Comparison of ENCODE assay signal across 1 cellular context in the genomic region with DNA sequence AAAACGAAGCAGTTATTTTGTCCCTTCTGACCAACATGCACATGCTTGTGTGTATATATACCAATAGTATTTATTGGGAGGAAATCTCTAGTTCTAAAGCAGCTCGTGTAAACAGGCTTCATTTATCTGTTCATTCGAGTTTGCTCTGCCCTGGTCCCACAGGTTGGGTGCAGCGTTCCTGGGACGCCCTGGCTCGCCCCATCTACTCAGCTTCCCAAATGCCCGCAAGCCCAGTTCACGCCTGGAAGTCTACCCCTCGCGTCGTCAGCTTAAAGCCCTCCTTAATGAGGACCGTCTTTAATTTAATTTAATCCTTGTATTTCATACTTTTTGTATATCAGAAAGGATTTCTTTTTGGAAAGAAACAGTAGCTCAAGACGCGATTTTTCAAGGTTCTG.
TF ChIP-seq lines count a peak whose summit lies in the region.

No MANE protein-coding gene starts in this region.

TF ChIP-seq in GM12878, 131 proteins besides CTCF, POLR2A, EP300 and RAD21 (continued from another document):
- TF ChIP-seq, protein P1, sequence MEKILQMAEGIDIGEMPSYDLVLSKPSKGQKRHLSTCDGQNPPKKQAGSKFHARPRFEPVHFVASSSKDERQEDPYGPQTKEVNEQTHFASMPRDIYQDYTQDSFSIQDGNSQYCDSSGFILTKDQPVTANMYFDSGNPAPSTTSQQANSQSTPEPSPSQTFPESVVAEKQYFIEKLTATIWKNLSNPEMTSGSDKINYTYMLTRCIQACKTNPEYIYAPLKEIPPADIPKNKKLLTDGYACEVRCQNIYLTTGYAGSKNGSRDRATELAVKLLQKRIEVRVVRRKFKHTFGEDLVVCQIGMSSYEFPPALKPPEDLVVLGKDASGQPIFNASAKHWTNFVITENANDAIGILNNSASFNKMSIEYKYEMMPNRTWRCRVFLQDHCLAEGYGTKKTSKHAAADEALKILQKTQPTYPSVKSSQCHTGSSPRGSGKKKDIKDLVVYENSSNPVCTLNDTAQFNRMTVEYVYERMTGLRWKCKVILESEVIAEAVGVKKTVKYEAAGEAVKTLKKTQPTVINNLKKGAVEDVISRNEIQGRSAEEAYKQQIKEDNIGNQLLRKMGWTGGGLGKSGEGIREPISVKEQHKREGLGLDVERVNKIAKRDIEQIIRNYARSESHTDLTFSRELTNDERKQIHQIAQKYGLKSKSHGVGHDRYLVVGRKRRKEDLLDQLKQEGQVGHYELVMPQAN (conservative IDR thresholded peaks at IDR 0.05) = no peak
- no peak for TF ChIP-seq JUNB (IDR thresholded peaks at IDR 0.05)
TF ChIP-seq in GM12878: peak in this region for 0.
